Comparison of ENCODE assay signal across 8 cellular contexts in the genomic region with DNA sequence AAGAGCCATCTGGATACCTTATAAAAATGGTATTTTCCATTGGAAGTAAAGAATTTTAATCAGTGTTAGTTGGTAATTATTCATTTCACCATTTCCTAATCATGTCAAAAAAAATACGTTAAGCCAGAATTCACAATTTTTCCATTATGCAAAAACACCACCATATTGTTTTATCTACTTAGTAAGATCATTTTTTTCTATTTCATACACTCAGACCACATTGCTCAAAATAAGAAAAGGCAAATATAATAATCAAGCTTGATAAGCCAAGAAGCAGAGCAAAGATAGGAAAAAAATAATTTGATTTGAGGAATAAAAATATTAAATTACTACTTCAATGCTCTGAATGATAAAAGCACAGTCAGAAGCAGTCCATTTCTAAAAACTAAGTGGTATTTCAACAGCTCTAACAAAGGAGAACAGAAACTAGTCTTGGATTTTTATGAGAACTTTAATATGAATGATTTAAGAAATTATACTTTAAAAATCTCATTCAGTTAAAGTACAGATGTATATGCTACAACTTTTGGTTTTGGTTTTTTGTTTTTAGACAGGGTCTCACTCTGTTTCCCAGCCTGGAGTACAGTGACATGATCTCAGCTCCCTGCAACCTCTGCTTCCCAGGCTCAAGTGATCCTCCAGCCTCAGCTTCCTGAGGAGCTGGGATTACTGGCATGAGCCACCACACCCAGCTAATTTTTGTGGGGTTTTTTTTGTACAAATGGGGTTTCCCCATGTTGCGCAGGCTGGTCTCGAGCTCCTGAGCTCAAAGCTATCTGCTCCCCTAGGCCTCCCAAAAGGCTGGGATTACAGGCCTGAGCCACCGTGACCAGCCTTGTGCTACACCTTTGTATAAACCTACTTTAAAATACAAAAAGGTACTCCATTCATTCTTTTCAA. TPM values are rescaled to one million over a fixed set of nuclear protein-coding genes. Genes with fewer than 3 reads are reported as not detected.
DNase-seq lines count a peak whose midpoint lies in the region; ATAC-seq and TF ChIP-seq lines count a peak whose summit lies in the region.

No MANE protein-coding gene starts in this region.

- TF ChIP-seq POLR2A in gastroesophageal sphincter (IDR thresholded peaks at IDR 0.05): no peak
- TF ChIP-seq POLR2A in ovary (IDR thresholded peaks at IDR 0.05): no peak

- ATAC-seq in heart right ventricle (peak in 3 of 8 donors; percentile 31 to 50 (median 33)), HG03342 (IDR thresholded peaks at IDR 0.05; ENCODE audit: unreplicated experiment) (peak; percentile 82), gastroesophageal sphincter (peak; percentile 25), thoracic aorta (ENCODE audit: insufficient number of reproducible peaks, low FRiP score, low read depth) (peak; percentile 44)
- ATAC-seq in activated CD8-positive, alpha-beta memory T cell treated with anti-CD3 and anti-CD28 coated beads, Interleukin-2, amount 10 ng/mL, durations not matched to agents 7 days and 5 days: peak; percentile 74

- 76 to 78% methylated on average over 4 of the region's 4 CpGs for WGBS in heart right ventricle, 2 donors
- WGBS in gastroesophageal sphincter (ENCODE audit: low coverage in 1 of 2), 2 donors: 85 to 100% methylated on average over 1 to 4 of the region's 4 CpGs
- 88 to 90% (median 89%) methylated on average over 4 of the region's 4 CpGs for WGBS in ovary, 3 donors

- TF ChIP-seq EP300 in gastroesophageal sphincter (IDR thresholded peaks at IDR 0.05) (no peak), ovary (IDR thresholded peaks at IDR 0.05) (no peak)

- intact Hi-C loops in heart right ventricle (cut with DNase I): no loop called here
- intact Hi-C loops in ovary (cut with DNase I): no loop called here
- intact Hi-C loops in Caco-2 (cut with micrococcal nuclease; ENCODE audit: unreplicated experiment): no loop called here

- DNase-seq in heart right ventricle (no peak), right atrium auricular region (ENCODE audit: low spot score) (no peak), thoracic aorta (ENCODE audit: low spot score) (no peak), ovary (no peak), Caco-2 (no peak)
- peak; percentile 47 for DNase-seq in activated CD8-positive, alpha-beta memory T cell treated with anti-CD3 and anti-CD28 coated beads, Interleukin-2, amount 10 ng/mL, durations not matched to agents 7 days and 5 days

- H3K27ac ChIP-seq in heart right ventricle (peak overlapping the region in 6 of 10 donors; percentile 5 to 66 (median 34)), right atrium auricular region (peak overlapping the region in 1 of 2 donors; percentile 31), gastroesophageal sphincter (peak overlapping the region in 1 of 4 donors; percentile 16), thoracic aorta (peak overlapping the region; percentile 74 to 81), ovary (no peak overlapping the region)

- peak overlapping the region; percentile 41 for H3K4me3 Mint-ChIP-seq in activated CD8-positive, alpha-beta memory T cell treated with anti-CD3 and anti-CD28 coated beads, Interleukin-2, amount 10 ng/mL, durations not matched to agents 7 days and 5 days
- no peak overlapping the region for H3K4me3 Mint-ChIP-seq in Caco-2 (ENCODE audit: unreplicated experiment)

- no peaks in the 10 kb centered on the region for H3K27me3 Mint-ChIP-seq in activated CD8-positive, alpha-beta memory T cell treated with anti-CD3 and anti-CD28 coated beads, Interleukin-2, amount 10 ng/mL, durations not matched to agents 7 days and 5 days
- no peaks in the 10 kb centered on the region for H3K27me3 Mint-ChIP-seq in Caco-2 (ENCODE audit: insufficient read depth, unreplicated experiment)

- no peaks in the 10 kb centered on the region for H3K36me3 ChIP-seq in heart right ventricle
- no peaks in the 10 kb centered on the region for H3K36me3 ChIP-seq in right atrium auricular region
- H3K36me3 ChIP-seq in gastroesophageal sphincter: no peaks in the 10 kb centered on the region
- no peaks in the 10 kb centered on the region for H3K36me3 ChIP-seq in thoracic aorta
- no peaks in the 10 kb centered on the region for H3K36me3 ChIP-seq in ovary
- H3K36me3 ChIP-seq in Caco-2 (ENCODE audit: control insufficient read depth, insufficient read depth, low read length): no peaks in the 10 kb centered on the region

- H3K4me3 ChIP-seq in heart right ventricle (no peak overlapping the region), right atrium auricular region (no peak overlapping the region), gastroesophageal sphincter (no peak overlapping the region), thoracic aorta (peak overlapping the region; percentile 45), ovary (no peak overlapping the region), Caco-2 (ENCODE audit: low read depth, low read length) (no peak overlapping the region)

- peaks cover 19% of the 10 kb centered on the region for H3K4me1 Mint-ChIP-seq in activated CD8-positive, alpha-beta memory T cell treated with anti-CD3 and anti-CD28 coated beads, Interleukin-2, amount 10 ng/mL, durations not matched to agents 7 days and 5 days
- no peaks in the 10 kb centered on the region for H3K4me1 Mint-ChIP-seq in Caco-2 (ENCODE audit: low read depth, unreplicated experiment)

- no peak for TF ChIP-seq CTCF in heart right ventricle (IDR thresholded peaks at IDR 0.05)
- no peak for TF ChIP-seq CTCF in right atrium auricular region (IDR thresholded peaks at IDR 0.05)
- TF ChIP-seq CTCF in gastroesophageal sphincter (IDR thresholded peaks at IDR 0.05): no peak
- no peak for TF ChIP-seq CTCF in thoracic aorta (IDR thresholded peaks at IDR 0.05)
- TF ChIP-seq CTCF in ovary (IDR thresholded peaks at IDR 0.05): no peak
- TF ChIP-seq CTCF in Caco-2 (IDR thresholded peaks at IDR 0.05; ENCODE audit: insufficient read depth in 1 of 2, low read depth in 1 of 2, low read length in 1 of 2, severe bottlenecking in 1 of 2, unreplicated experiment in 1 of 2): no peak

- H3K4me1 ChIP-seq in heart right ventricle (peaks cover 0 to 25% (median 17%) of the 10 kb centered on the region in 9 donors), right atrium auricular region (peaks cover 0 to 14% of the 10 kb centered on the region in 2 donors), gastroesophageal sphincter (peaks cover 0 to 12% (median 3%) of the 10 kb centered on the region in 3 donors), thoracic aorta (ENCODE audit: control insufficient read depth in 1 of 2, low read depth in 2 of 2) (peaks cover 33 to 39% of the 10 kb centered on the region in 2 donors), ovary (ENCODE audit: insufficient read depth) (peaks cover 2% of the 10 kb centered on the region), Caco-2 (no peaks in the 10 kb centered on the region)

- H3K27me3 ChIP-seq in heart right ventricle (no peaks in the 10 kb centered on the region), right atrium auricular region (no peaks in the 10 kb centered on the region), gastroesophageal sphincter (no peaks in the 10 kb centered on the region), thoracic aorta (replicated peaks; ENCODE audit: insufficient read depth) (no peaks in the 10 kb centered on the region), ovary (no peaks in the 10 kb centered on the region), Caco-2 (replicated peaks; ENCODE audit: control insufficient read depth, insufficient read depth, low read length) (no peaks in the 10 kb centered on the region)

- CTCF ChIA-PET in activated CD8-positive, alpha-beta memory T cell treated with anti-CD3 and anti-CD28 coated beads, Interleukin-2, amount 10 ng/mL, durations not matched to agents 7 days and 5 days (lab: Charles Lee): interaction anchor here (0.9 to 1.7 kb wide), 4 partner anchors 39 to 546 kb away, joined by 3 to 5 read pairs (median 3); a partner anchor contains a TSS
- CTCF ChIA-PET in Caco-2 (lab: Charles Lee): no interaction called here

- H3K27ac Mint-ChIP-seq in activated CD8-positive, alpha-beta memory T cell treated with anti-CD3 and anti-CD28 coated beads, Interleukin-2, amount 10 ng/mL, durations not matched to agents 7 days and 5 days: peak overlapping the region; percentile 83
- H3K27ac Mint-ChIP-seq in Caco-2 (ENCODE audit: unreplicated experiment): no peak overlapping the region

- no TSS peak for BruUV-seq in Caco-2 (replicated peaks; lab: Mats Ljungman, UMichigan)

- H3K9me3 ChIP-seq in heart right ventricle: no peaks in the 10 kb centered on the region
- no peaks in the 10 kb centered on the region for H3K9me3 ChIP-seq in right atrium auricular region
- H3K9me3 ChIP-seq in gastroesophageal sphincter: no peaks in the 10 kb centered on the region
- H3K9me3 ChIP-seq in thoracic aorta: no peaks in the 10 kb centered on the region
- no peaks in the 10 kb centered on the region for H3K9me3 ChIP-seq in ovary
- no peaks in the 10 kb centered on the region for H3K9me3 ChIP-seq in Caco-2

- H3K9me3 Mint-ChIP-seq in activated CD8-positive, alpha-beta memory T cell treated with anti-CD3 and anti-CD28 coated beads, Interleukin-2, amount 10 ng/mL, durations not matched to agents 7 days and 5 days (ENCODE audit: low read depth): no peaks in the 10 kb centered on the region
- no peaks in the 10 kb centered on the region for H3K9me3 Mint-ChIP-seq in Caco-2 (ENCODE audit: unreplicated experiment)

- H3K36me3 Mint-ChIP-seq in activated CD8-positive, alpha-beta memory T cell treated with anti-CD3 and anti-CD28 coated beads, Interleukin-2, amount 10 ng/mL, durations not matched to agents 7 days and 5 days: peaks cover 3% of the 10 kb centered on the region
- no peaks in the 10 kb centered on the region for H3K36me3 Mint-ChIP-seq in Caco-2 (ENCODE audit: insufficient read depth, unreplicated experiment)

- POLR2A ChIA-PET in Caco-2 (lab: Charles Lee): no interaction called here

RNA-seq across cellular contexts. Expression of a gene that starts 46.6 kb away (rescaled TPM):
- total RNA-seq in heart right ventricle (10 to 100 TPM in 1 of 10 donors, 1 to 10 TPM in 5, under 1 TPM in 4; 0.30 to 16.4 (median 1.8) TPM), right atrium auricular region (10 to 100 TPM in 1 of 2 donors, 1 to 10 TPM in 1; 6.6 to 66.7 TPM), gastroesophageal sphincter (1 to 10 TPM in 1 of 4 donors, under 1 TPM in 2, not detected in 1; 0.23 to 1.6 (median 0.40) TPM), thoracic aorta (1 to 10 TPM; 1.6 to 3.0 TPM), ovary (1 to 10 TPM in 5 of 7 donors, under 1 TPM in 2; 0.24 to 5.3 (median 1.0) TPM), Caco-2 (2022) (0.68 and 0.77 TPM in 2 replicates)
- polyA plus RNA-seq in heart right ventricle (1 to 10 TPM; 1.2 to 5.3 TPM), ovary (1 to 10 TPM; 1.1 to 3.4 TPM)
- 100 to 1,000 TPM in 1 of 2 experiments, 10 to 100 TPM in 1; 82.3 to 154 TPM for total RNA-seq in activated CD8-positive, alpha-beta memory T cell treated with anti-CD3 and anti-CD28 coated beads, Interleukin-2, amount 10 ng/mL, durations not matched to agents 7 days and 5 days

Comparison
In these comparisons a context has a peak if more than half of its experiments do, and no peak if none do; other contexts are left out.
1. H3K27ac ChIP-seq: peak in heart right ventricle (6 of 10) and thoracic aorta (2 of 2); none in ovary (0 of 2).